In genomic region chr11:115933564-115933963, GRCh38 we compare ENCODE assay signal across 19 cellular contexts.
"Had no signal": no experiment of that assay in that cellular context is flagged by ENCODE, and none has a peak within 500 bp of the region (broad histone marks: within the 10 kb centered on the region; RNA-seq: fewer than 3 reads in every experiment).

No MANE protein-coding gene starts in this region.

- H3K27ac ChIP-seq: esophagus squamous epithelium, gastroesophageal sphincter, hepatocyte, ovary, stomach, thoracic aorta had no signal

- H3K9me3 Mint-ChIP-seq: neural crest cell had no signal

- H3K27me3 ChIP-seq: ovary, stomach had no signal

- DNase-seq: effector memory CD8-positive, alpha-beta T cell; esophagus squamous epithelium; foreskin fibroblast; head of caudate nucleus; kidney glomerular epithelial cell; mucosa of descending colon; naive thymus-derived CD8-positive, alpha-beta T cell; ovary; right cardiac atrium; small intestine; stimulated activated CD4-positive, alpha-beta T cell treated with anti-CD3 and anti-CD28 coated beads, Interleukin-12 subunit alpha, Interleukin-12 subunit beta, amount 100 ng/mL, for 4 hours; stimulated activated naive CD4-positive, alpha-beta T cell; stomach; trophoblast cell had no signal

- H3K36me3 ChIP-seq: esophagus squamous epithelium, gastroesophageal sphincter, ovary, stomach, thoracic aorta had no signal

- H3K4me3 Mint-ChIP-seq: effector memory CD8-positive, alpha-beta T cell; naive thymus-derived CD8-positive, alpha-beta T cell; neural crest cell had no signal

- H3K9me3 ChIP-seq: esophagus squamous epithelium, gastroesophageal sphincter, mucosa of descending colon, ovary, stomach, thoracic aorta had no signal

- H3K36me3 Mint-ChIP-seq: naive thymus-derived CD8-positive, alpha-beta T cell had no signal

- ATAC-seq: effector memory CD8-positive, alpha-beta T cell; gastroesophageal sphincter; left lobe of liver; mucosa of descending colon; naive thymus-derived CD8-positive, alpha-beta T cell; right cardiac atrium had no signal

- H3K4me3 ChIP-seq: esophagus squamous epithelium, gastroesophageal sphincter, hepatocyte, mucosa of descending colon, ovary, stomach, thoracic aorta had no signal

- H3K27ac Mint-ChIP-seq: effector memory CD8-positive, alpha-beta T cell; naive thymus-derived CD8-positive, alpha-beta T cell had no signal
